Comparison of ENCODE assay signal across 10 cellular contexts in genomic region chr2:111667542-111668273, GRCh38.
A peak's percentile ranks its signal among the peaks of the same experiment; 100 is the strongest.
DNase-seq lines count a peak whose midpoint lies in the region; ATAC-seq and TF ChIP-seq lines count a peak whose summit lies in the region.
"Had no signal": no experiment of that assay in that cellular context is flagged by ENCODE, and none has a peak within 500 bp of the region (broad histone marks: within the 10 kb centered on the region; RNA-seq: fewer than 3 reads in every experiment).

No MANE protein-coding gene starts in this region.

- intact Hi-C loops in mucosa of descending colon (cut with DNase I, micrococcal nuclease): no loop called here

- H3K4me1 ChIP-seq in mucosa of descending colon (ENCODE audit: low read depth): no peaks in the 10 kb centered on the region
- H3K4me1 ChIP-seq: testis had no signal

- H3K36me3 ChIP-seq in mucosa of descending colon (ENCODE audit: low read depth): no peaks in the 10 kb centered on the region

- no peaks in the 10 kb centered on the region for H3K9me3 ChIP-seq in mucosa of descending colon
- H3K9me3 ChIP-seq: testis had no signal

- no peak overlapping the region for H3K4me3 ChIP-seq in mucosa of descending colon
- H3K4me3 ChIP-seq: testis had no signal

- ATAC-seq in mucosa of descending colon (peak; percentile 81), GM18858 (IDR thresholded peaks at IDR 0.05; ENCODE audit: unreplicated experiment) (no peak)
- ATAC-seq: T-cell had no signal

- no peak for TF ChIP-seq CTCF in mucosa of descending colon (IDR thresholded peaks at IDR 0.05)

- DNase-seq in DMS53 treated with DMSO at 0.1 percent for 48 hours (lab: John Stamatoyannopoulos, UW; ENCODE audit: unreplicated experiment): peak; percentile 44
- peak; percentile 4 for DNase-seq in NCI-H69 (lab: John Stamatoyannopoulos, UW)
- DNase-seq in ecto neural progenitor cell (ENCODE audit: low spot score): peak; percentile 35
- DNase-seq in mucosa of descending colon: no peak
- DNase-seq in activated CD4-positive, alpha-beta T cell treated with anti-CD3 and anti-CD28 coated beads for 48 hours: no peak
- no peak for DNase-seq in KG1 (lab: John Stamatoyannopoulos, UW)
- DNase-seq in NCI-H1436 (lab: John Stamatoyannopoulos, UW): no peak
- DNase-seq: T-cell, testis had no signal

Comparison
In these comparisons a context has a peak if more than half of its experiments do, and no peak if none do; other contexts are left out.
1. DNase-seq: peak in DMS53 treated with DMSO at 0.1 percent for 48 hours (single experiment), NCI-H69 (single experiment) and ecto neural progenitor cell (single experiment); none in mucosa of descending colon (0 of 3), activated CD4-positive, alpha-beta T cell treated with anti-CD3 and anti-CD28 coated beads for 48 hours (single experiment), KG1 (single experiment) and NCI-H1436 (single experiment).